32 cellular contexts compared by ENCODE assay signal in the genomic region with DNA sequence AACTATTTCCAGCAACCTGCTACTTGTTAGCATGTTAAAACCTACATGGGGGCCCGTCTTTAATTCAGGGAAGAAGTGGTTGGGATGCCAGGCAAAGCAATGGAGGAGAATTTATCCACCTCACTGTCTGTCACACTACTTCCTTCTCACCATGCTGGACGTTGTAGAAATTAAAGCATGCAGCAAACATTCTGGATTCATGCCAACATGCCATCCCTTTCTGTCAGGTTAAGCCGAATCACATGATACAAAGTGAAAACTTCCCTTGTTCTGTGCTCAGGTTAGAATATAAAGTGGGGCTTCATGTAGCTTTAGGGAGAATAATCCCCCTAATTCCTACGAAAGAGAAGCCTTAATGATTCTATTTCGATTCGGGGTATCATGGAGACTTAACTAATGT.
"Had no signal": no experiment of that assay in that cellular context is flagged by ENCODE, and none has a peak within 500 bp of the region (broad histone marks: within the 10 kb centered on the region; RNA-seq: fewer than 3 reads in every experiment).

No MANE protein-coding gene starts in this region.

- H2AFZ ChIP-seq: PC-9 had no signal

- DNase-seq: activated CD4-positive, alpha-beta memory T cell treated with anti-CD3 and anti-CD28 coated beads, Interleukin-2, amount 10 ng/mL, durations not matched to agents 7 days and 5 days; activated CD4-positive, alpha-beta T cell treated with anti-CD3 and anti-CD28 coated beads for 1 hour; activated CD4-positive, alpha-beta T cell treated with anti-CD3 and anti-CD28 coated beads for 48 hours; activated CD4-positive, CD25-positive, alpha-beta regulatory T cell; activated CD8-positive, alpha-beta memory T cell treated with anti-CD3 and anti-CD28 coated beads for 24 hours; activated CD8-positive, alpha-beta memory T cell treated with anti-CD3 and anti-CD28 coated beads, Interleukin-2, amount 10 ng/mL, durations not matched to agents 7 days and 5 days; activated CD8-positive, alpha-beta memory T cell treated with anti-CD3 and anti-CD28 coated beads, Interleukin-2, amount 50 U/mL, for 48 hours; activated effector memory CD4-positive, alpha-beta T cell treated with Interleukin-2 at 50 U/mL for 16 hours; activated naive CD4-positive, alpha-beta T cell treated with anti-CD3 and anti-CD28 coated beads, Interleukin-2, amount 50 U/mL, for 16 hours; activated naive CD8-positive, alpha-beta T cell treated with anti-CD3 and anti-CD28 coated beads for 36 hours; activated T-cell treated with anti-CD3 and anti-CD28 coated beads, Interleukin-2, amount 50 U/mL, for 48 hours; amniotic stem cell; aorta; brain microvascular endothelial cell; colonic mucosa; NCI-H1105 treated with DMSO at 0.1 percent for 48 hours; NCI-H1436; NCI-H1694; NCI-H1930; NCI-H2081 treated with DMSO at 0.1 percent for 48 hours; NCI-H345; NCI-H526 treated with DMSO at 0.1 percent for 48 hours; NCI-H774; PC-9; Right ventricle myocardium superior; SW 1271; T-helper 1 cell; T-helper 2 cell; T1000; WERI-Rb-1 had no signal

- FAIRE-seq: RCC 7860 had no signal

- H3K4me2 ChIP-seq: PC-9 had no signal

- ATAC-seq: activated CD8-positive, alpha-beta memory T cell treated with anti-CD3 and anti-CD28 coated beads, Interleukin-2, amount 10 ng/mL, durations not matched to agents 7 days and 5 days had no signal

- H3K4me3 ChIP-seq: cardiac muscle cell, colonic mucosa, PC-9 had no signal

- H3K36me3 ChIP-seq: brain microvascular endothelial cell, cardiac muscle cell, colonic mucosa, WERI-Rb-1 had no signal

- H3K27ac ChIP-seq: brain microvascular endothelial cell, cardiac muscle cell, colonic mucosa, PC-9, WERI-Rb-1 had no signal

- H3K4me1 ChIP-seq: colonic mucosa had no signal

- H3K9me3 ChIP-seq: colonic mucosa had no signal

- H3K27me3 ChIP-seq: brain microvascular endothelial cell, cardiac muscle cell, colonic mucosa had no signal
